In the genomic region with DNA sequence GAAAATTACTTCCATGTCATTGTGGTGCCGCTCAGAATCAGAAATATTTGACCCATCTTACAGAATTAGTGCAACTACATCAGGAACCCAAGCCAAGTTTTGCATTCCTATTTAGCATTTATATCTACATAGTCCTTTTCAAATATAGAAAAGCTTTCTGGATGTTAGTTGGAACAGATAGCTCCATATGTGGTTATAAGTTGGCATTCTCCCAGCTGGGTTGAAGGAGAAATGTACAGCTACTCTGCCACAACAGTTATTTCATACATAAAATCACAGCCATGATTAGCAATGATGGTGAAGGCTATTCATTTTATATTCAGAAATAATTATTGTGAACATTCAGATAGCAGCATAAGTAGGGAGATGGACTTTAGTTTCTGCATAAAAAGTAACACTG, we compare ENCODE assay signal across 1 cellular context.
TF ChIP-seq lines count a peak whose summit lies in the region.

No MANE protein-coding gene starts in this region.

TF ChIP-seq in GM23338, 12 proteins besides CTCF, POLR2A, EP300 and RAD21 (continued from another document):
- TF ChIP-seq, protein P1, sequence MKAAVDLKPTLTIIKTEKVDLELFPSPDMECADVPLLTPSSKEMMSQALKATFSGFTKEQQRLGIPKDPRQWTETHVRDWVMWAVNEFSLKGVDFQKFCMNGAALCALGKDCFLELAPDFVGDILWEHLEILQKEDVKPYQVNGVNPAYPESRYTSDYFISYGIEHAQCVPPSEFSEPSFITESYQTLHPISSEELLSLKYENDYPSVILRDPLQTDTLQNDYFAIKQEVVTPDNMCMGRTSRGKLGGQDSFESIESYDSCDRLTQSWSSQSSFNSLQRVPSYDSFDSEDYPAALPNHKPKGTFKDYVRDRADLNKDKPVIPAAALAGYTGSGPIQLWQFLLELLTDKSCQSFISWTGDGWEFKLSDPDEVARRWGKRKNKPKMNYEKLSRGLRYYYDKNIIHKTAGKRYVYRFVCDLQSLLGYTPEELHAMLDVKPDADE (IDR thresholded peaks at IDR 0.05), result no peak
- TF ChIP-seq ZNF331 (CRISPR knock-in tag; IDR thresholded peaks at IDR 0.05; ENCODE audit: low read depth) (no peak), EZH2phosphoT487 (IDR thresholded peaks at IDR 0.05; ENCODE audit: unreplicated experiment) (no peak), POLR2AphosphoS5 (IDR thresholded peaks at IDR 0.05; ENCODE audit: low read depth) (no peak)
- TF ChIP-seq, protein P2, sequence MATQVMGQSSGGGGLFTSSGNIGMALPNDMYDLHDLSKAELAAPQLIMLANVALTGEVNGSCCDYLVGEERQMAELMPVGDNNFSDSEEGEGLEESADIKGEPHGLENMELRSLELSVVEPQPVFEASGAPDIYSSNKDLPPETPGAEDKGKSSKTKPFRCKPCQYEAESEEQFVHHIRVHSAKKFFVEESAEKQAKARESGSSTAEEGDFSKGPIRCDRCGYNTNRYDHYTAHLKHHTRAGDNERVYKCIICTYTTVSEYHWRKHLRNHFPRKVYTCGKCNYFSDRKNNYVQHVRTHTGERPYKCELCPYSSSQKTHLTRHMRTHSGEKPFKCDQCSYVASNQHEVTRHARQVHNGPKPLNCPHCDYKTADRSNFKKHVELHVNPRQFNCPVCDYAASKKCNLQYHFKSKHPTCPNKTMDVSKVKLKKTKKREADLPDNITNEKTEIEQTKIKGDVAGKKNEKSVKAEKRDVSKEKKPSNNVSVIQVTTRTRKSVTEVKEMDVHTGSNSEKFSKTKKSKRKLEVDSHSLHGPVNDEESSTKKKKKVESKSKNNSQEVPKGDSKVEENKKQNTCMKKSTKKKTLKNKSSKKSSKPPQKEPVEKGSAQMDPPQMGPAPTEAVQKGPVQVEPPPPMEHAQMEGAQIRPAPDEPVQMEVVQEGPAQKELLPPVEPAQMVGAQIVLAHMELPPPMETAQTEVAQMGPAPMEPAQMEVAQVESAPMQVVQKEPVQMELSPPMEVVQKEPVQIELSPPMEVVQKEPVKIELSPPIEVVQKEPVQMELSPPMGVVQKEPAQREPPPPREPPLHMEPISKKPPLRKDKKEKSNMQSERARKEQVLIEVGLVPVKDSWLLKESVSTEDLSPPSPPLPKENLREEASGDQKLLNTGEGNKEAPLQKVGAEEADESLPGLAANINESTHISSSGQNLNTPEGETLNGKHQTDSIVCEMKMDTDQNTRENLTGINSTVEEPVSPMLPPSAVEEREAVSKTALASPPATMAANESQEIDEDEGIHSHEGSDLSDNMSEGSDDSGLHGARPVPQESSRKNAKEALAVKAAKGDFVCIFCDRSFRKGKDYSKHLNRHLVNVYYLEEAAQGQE (IDR thresholded peaks at IDR 0.05; ENCODE audit: unreplicated experiment), result no peak
